ENCODE assay signal across 16 cellular contexts in the genomic region with DNA sequence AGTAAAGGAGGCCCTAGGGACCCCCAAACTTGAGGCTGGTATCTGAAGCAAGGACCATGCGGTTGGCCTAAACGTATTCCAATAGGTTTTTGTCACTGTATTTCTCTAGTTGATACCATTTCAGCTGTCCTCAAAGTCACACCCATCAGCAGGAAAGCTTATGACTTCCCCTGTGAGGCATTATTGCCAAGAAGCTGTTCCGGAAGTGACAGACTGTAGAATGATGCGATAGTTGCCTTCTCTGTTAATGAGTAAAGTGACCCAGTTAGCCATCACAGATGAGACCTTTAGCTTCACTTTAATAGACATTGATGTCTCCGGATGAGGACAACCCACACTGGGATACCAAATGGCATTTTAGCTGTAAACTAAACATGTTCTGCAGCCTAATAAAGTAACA.
DNase-seq lines count a peak whose midpoint lies in the region; ATAC-seq and TF ChIP-seq lines count a peak whose summit lies in the region.
"Had no signal": no experiment of that assay in that cellular context is flagged by ENCODE, and none has a peak within 500 bp of the region (broad histone marks: within the 10 kb centered on the region; RNA-seq: fewer than 3 reads in every experiment).

No MANE protein-coding gene starts in this region.

- H3K27me3 ChIP-seq in heart left ventricle = no peaks in the 10 kb centered on the region
- H3K27me3 ChIP-seq in psoas muscle (ENCODE audit: insufficient read depth in 3 of 3, low read length in 2 of 3) = no peaks in the 10 kb centered on the region

- H3K36me3 Mint-ChIP-seq in activated T-cell treated with anti-CD3 and anti-CD28 coated beads, Interleukin-2, amount 50 U/mL, for 24 hours (ENCODE audit: low read depth) = peaks cover 38% of the 10 kb centered on the region

- no peak for TF ChIP-seq POLR2A in heart left ventricle (IDR thresholded peaks at IDR 0.05)

- H3K4me1 ChIP-seq in heart left ventricle (peaks cover 0 to 13% (median 0%) of the 10 kb centered on the region in 12 donors), psoas muscle (peaks cover 4% of the 10 kb centered on the region)

- ATAC-seq in heart left ventricle (peak in 3 of 4 donors; percentile 45 to 60 (median 51)), Right ventricle myocardium inferior (no peak), psoas muscle (peak in 3 of 4 donors; percentile 22 to 52 (median 38)), HG02970 (IDR thresholded peaks at IDR 0.05; ENCODE audit: low FRiP score, unreplicated experiment) (no peak)
- ATAC-seq: HCT116 had no signal

- H3K4me1 Mint-ChIP-seq in activated T-cell treated with anti-CD3 and anti-CD28 coated beads, Interleukin-2, amount 50 U/mL, for 24 hours (ENCODE audit: low read depth) = peaks cover 16% of the 10 kb centered on the region

- H3K4me3 ChIP-seq in heart left ventricle (no peak overlapping the region), psoas muscle (no peak overlapping the region)

- no peak overlapping the region for H3K4me3 Mint-ChIP-seq in activated T-cell treated with anti-CD3 and anti-CD28 coated beads, Interleukin-2, amount 50 U/mL, for 24 hours

- intact Hi-C loops in heart left ventricle (cut with DNase I) (no loop called here), Right ventricle myocardium inferior (cut with DNase I) (no loop called here), psoas muscle (cut with DNase I) (no loop called here)

- DNase-seq in heart left ventricle (no peak), Right ventricle myocardium inferior (ENCODE audit: missing footprints) (no peak), cerebellar cortex (ENCODE audit: low spot score) (peak; percentile 75), kidney glomerular epithelial cell (lab: John Stamatoyannopoulos, UW) (peak; percentile 30), psoas muscle (no peak), occipital lobe (lab: John Stamatoyannopoulos, UW) (no peak)
- DNase-seq in activated T-cell treated with anti-CD3 and anti-CD28 coated beads, Interleukin-2, amount 50 U/mL, for 24 hours = no peak
- DNase-seq: 8988T, KG1, NCI-H1092, NCI-H345, NCI-H69 had no signal

- 66 to 74% (median 71%) methylated on average over 5 of the region's 5 CpGs for WGBS in heart left ventricle, 4 donors
- WGBS in psoas muscle, 3 donors = 64 to 74% (median 67%) methylated on average over 5 of the region's 5 CpGs

- peak overlapping the region in 2 of 12 donors; percentile 5 to 31 for H3K27ac ChIP-seq in heart left ventricle
- no peak overlapping the region for H3K27ac ChIP-seq in psoas muscle
- H3K27ac ChIP-seq: C4-2B, HL-60 had no signal

- H3K9me3 ChIP-seq in heart left ventricle = no peaks in the 10 kb centered on the region
- no peaks in the 10 kb centered on the region for H3K9me3 ChIP-seq in psoas muscle

- TF ChIP-seq CTCF in heart left ventricle (IDR thresholded peaks at IDR 0.05) = no peak
- TF ChIP-seq CTCF in psoas muscle (IDR thresholded peaks at IDR 0.05) = no peak

- H3K27ac Mint-ChIP-seq in activated T-cell treated with anti-CD3 and anti-CD28 coated beads, Interleukin-2, amount 50 U/mL, for 24 hours = no peak overlapping the region

- H3K36me3 ChIP-seq in heart left ventricle (no peaks in the 10 kb centered on the region), psoas muscle (ENCODE audit: insufficient read depth in 1 of 2, low read depth in 1 of 2) (no peaks in the 10 kb centered on the region)

- no peaks in the 10 kb centered on the region for H3K9me3 Mint-ChIP-seq in activated T-cell treated with anti-CD3 and anti-CD28 coated beads, Interleukin-2, amount 50 U/mL, for 24 hours

- H3K27me3 Mint-ChIP-seq in activated T-cell treated with anti-CD3 and anti-CD28 coated beads, Interleukin-2, amount 50 U/mL, for 24 hours = no peaks in the 10 kb centered on the region

Comparison
In these comparisons a context has a peak if more than half of its experiments do, and no peak if none do; other contexts are left out.
1. ATAC-seq: peak in heart left ventricle (3 of 4) and psoas muscle (3 of 4); none in Right ventricle myocardium inferior (single experiment) and HG02970 (single experiment).
2. DNase-seq: peak in cerebellar cortex (single experiment) and kidney glomerular epithelial cell (single experiment); none in heart left ventricle (0 of 5), Right ventricle myocardium inferior (single experiment), psoas muscle (0 of 2), activated T-cell treated with anti-CD3 and anti-CD28 coated beads, Interleukin-2, amount 50 U/mL, for 24 hours (single experiment) and occipital lobe (single experiment).